Comparison of ENCODE assay signal across 1 cellular context in genomic region chr22:19450363-19451175, GRCh38.
TF ChIP-seq lines count a peak whose summit lies in the region.

No MANE protein-coding gene starts in this region.

TF ChIP-seq in WTC11, 78 proteins besides CTCF, POLR2A, EP300 and RAD21:
- TF ChIP-seq TP53 (CRISPR knock-in tag; IDR thresholded peaks at IDR 0.05) (no peak), CDX4 (CRISPR knock-in tag; IDR thresholded peaks at IDR 0.05; ENCODE audit: borderline replicate concordance) (no peak), MAX (CRISPR knock-in tag; IDR thresholded peaks at IDR 0.05) (no peak), ZMAT4 (CRISPR knock-in tag; IDR thresholded peaks at IDR 0.05) (no peak), STAT6 (CRISPR knock-in tag; conservative IDR thresholded peaks at IDR 0.05; ENCODE audit: low read depth) (no peak), ZNF121 (CRISPR knock-in tag; IDR thresholded peaks at IDR 0.05) (peak; percentile 79), SOX15 (CRISPR knock-in tag; IDR thresholded peaks at IDR 0.05) (no peak)
